In the genomic region with DNA sequence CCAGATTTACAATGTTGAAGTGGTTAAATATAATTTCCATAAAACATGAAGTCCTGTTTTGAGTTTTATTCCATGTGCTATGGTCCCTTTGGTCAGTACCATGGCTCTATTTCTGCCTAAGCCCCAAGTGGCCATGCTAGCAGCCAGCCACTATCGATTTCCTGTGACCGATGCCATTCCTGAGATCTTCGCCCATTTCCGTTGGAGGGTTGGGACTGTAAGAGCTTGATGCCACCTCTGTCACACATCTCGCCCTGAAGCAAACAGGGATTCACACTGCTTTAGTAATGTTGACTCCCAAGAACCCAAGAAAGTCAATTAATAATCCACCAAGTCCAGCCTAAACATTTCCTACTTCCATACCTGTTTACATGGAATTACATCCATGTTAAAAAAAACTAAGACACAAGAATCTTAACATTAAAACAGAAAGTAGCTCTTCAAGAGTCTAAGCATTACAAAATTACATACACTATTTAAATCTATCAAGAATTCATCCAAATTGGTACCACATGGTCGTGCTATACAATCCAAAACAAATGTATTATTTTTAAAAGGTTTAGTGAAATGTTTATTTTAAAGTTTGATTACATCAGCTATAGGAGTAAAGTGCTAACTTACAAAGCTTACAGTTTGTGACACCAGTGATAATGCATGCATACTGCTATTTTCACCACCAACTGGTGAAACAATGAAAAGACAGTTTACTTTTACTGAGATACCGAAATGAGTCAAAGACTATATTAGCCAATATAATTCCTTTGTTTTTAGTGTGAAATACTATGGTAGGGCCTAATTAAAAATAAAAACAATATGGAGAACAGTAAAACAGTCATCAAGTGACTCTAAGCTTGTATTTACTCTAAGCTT, we compare ENCODE assay signal across 8 cellular contexts. TPM values are rescaled to one million over a fixed set of nuclear protein-coding genes. Genes with fewer than 3 reads are reported as not detected.
A peak's percentile ranks its signal among the peaks of the same experiment; 100 is the strongest.
DNase-seq lines count a peak whose midpoint lies in the region; ATAC-seq, FAIRE-seq and TF ChIP-seq lines count a peak whose summit lies in the region.

No MANE protein-coding gene starts in this region.

- H3K79me2 ChIP-seq in HepG2 (ENCODE audit: insufficient read depth, low read length) = peaks cover 84% of the 10 kb centered on the region

- TF ChIP-seq RAD21 in HepG2 (CRISPR knock-in tag; IDR thresholded peaks at IDR 0.05) = no peak

- peaks cover 61% of the 10 kb centered on the region for H3K36me3 ChIP-seq in adipocyte (ENCODE audit: control insufficient read depth, insufficient read depth, low read length, severe bottlenecking)
- H3K36me3 ChIP-seq in HepG2 (replicated peaks in 1 of 2; ENCODE audit: control insufficient read depth in 1 of 2, insufficient read depth in 2 of 2, low read length in 2 of 2) = peaks cover 20 to 54% of the 10 kb centered on the region in 2 experiments

- peaks cover 71% of the 10 kb centered on the region for H4K20me1 ChIP-seq in HepG2 (ENCODE audit: insufficient read depth, low read length)

- FAIRE-seq in HepG2 (lab: Jason Lieb, UNC) = no peak

- H3K9ac ChIP-seq in adipocyte (ENCODE audit: low read length) (peak overlapping the region; percentile 100), HepG2 (ENCODE audit: insufficient read depth, low read depth, low read length) (peak overlapping the region; percentile 100; the same call in 1 of the 2 replicates)

- TF ChIP-seq EP300 in HepG2 (IDR thresholded peaks at IDR 0.05; ENCODE audit: low read depth in 2 of 2, low read length in 2 of 2) (no peak), HepG2 (CRISPR knock-in tag; IDR thresholded peaks at IDR 0.05; ENCODE audit: borderline replicate concordance) (no peak)

- H2AFZ ChIP-seq in HepG2 (ENCODE audit: low read length) = no peak overlapping the region

- no peaks in the 10 kb centered on the region for H3K27me3 ChIP-seq in adipocyte (replicated peaks; ENCODE audit: control insufficient read depth, insufficient read depth, low read length)
- H3K27me3 ChIP-seq in HepG2 (ENCODE audit: control insufficient read depth in 1 of 2, insufficient read depth in 2 of 2, low read length in 2 of 2) = no peaks in the 10 kb centered on the region; a peak in 1 of 5 replicates

- H3K4me2 ChIP-seq in HepG2 (ENCODE audit: low read depth, low read length) = peak overlapping the region; percentile 98

- CTCF ChIA-PET in HepG2 (lab: Yijun Ruan, JAX; ENCODE audit: low intra/inter-chr PET ratio, low total read pairs) = no interaction called here

- DNase-seq in COLO668 (lab: John Stamatoyannopoulos, UW; ENCODE audit: unreplicated experiment) (peak; percentile 22), Kasumi-1 (lab: John Stamatoyannopoulos, UW) (peak; percentile 56 to 61), adipocyte (ENCODE audit: low read depth) (peak; percentile 71), HepG2 (ENCODE audit: low spot score) (peak; percentile 57), NCI-H82 (lab: John Stamatoyannopoulos, UW) (no peak), NCI-H1930 (lab: John Stamatoyannopoulos, UW) (no peak), NCI-H1048 (lab: John Stamatoyannopoulos, UW) (no peak), left colon (no peak)

- TF ChIP-seq POLR2A in HepG2 (IDR thresholded peaks at IDR 0.05; ENCODE audit: insufficient read depth in 1 of 2, low read depth in 2 of 2, low read length in 2 of 2) = peak in 1 of 2 experiments; percentile 65; a peak in 2 of 4 replicates

- in situ Hi-C loops in HepG2 (cut with HindIII; ENCODE audit: extremely low pct_ligation_motif_present, low pct_unique_long_range_greater_than_20kb) = loop anchor here (5.0 kb wide), 1 partner anchor 143 kb away; no protein-coding TSS in a partner anchor

- 74% methylated on average over 7 of the region's 7 CpGs for WGBS in HepG2 (ENCODE audit: low lambda C conversion rate)

- H3K9me3 ChIP-seq in adipocyte (ENCODE audit: control insufficient read depth, low read length) (no peaks in the 10 kb centered on the region), HepG2 (ENCODE audit: low read length) (no peaks in the 10 kb centered on the region)

- no peak for ATAC-seq in HepG2
- no peak for ATAC-seq in left colon

- TF ChIP-seq CTCF in HepG2 (CRISPR knock-in tag; IDR thresholded peaks at IDR 0.05) = peak; percentile 37

- intact Hi-C loops in HepG2 (cut with micrococcal nuclease; ENCODE audit: unreplicated experiment) (loop anchor here (5.0 kb wide), 1 partner anchor 122 kb away; the partner anchor contains the start of gene SPAG4), left colon (cut with DNase I, micrococcal nuclease) (loop anchor here in 1 of 2 donors (5.0 kb wide), 1 partner anchor 143 kb away; no protein-coding TSS in a partner anchor)

- no TSS peak for BruUV-seq in HepG2 (replicated peaks; lab: Mats Ljungman, UMichigan)

- no peak overlapping the region for H3K27ac ChIP-seq in HepG2 (ENCODE audit: extremely low read length, insufficient read depth, low read length)

- H3K4me3 ChIP-seq in adipocyte (ENCODE audit: low read length) = peak overlapping the region; percentile 93
- H3K4me3 ChIP-seq in HepG2 (replicated peaks in 1 of 3; ENCODE audit: insufficient read depth in 1 of 3, low read depth in 2 of 3, low read length in 3 of 3) = peak overlapping the region; percentile 90 to 92 (median 91)

- POLR2A ChIA-PET in HepG2 (lab: Yijun Ruan, JAX) = interaction anchor here (0.8 to 8.6 kb wide), 12 partner anchors 9 to 273 kb away, joined by 3 to 211 read pairs (median 4); partner anchors contain the start of genes CPNE1, NFS1, PHF20 and RBM12

- peaks cover 49% of the 10 kb centered on the region for H3K4me1 ChIP-seq in adipocyte (ENCODE audit: control insufficient read depth, insufficient read depth, low read length)
- H3K4me1 ChIP-seq in HepG2 (ENCODE audit: insufficient read depth, low read length) = peaks cover 75% of the 10 kb centered on the region

RNA-seq across cellular contexts. Expression of gene RBM39, which starts 2.5 kb away (rescaled TPM):
- total RNA-seq in HepG2 (2016; rRNA removed; fragmentation: Illumina TruSeq; extraction: Trizol) (431 and 788 TPM in 2 replicates), left colon (100 to 1,000 TPM; 221 to 232 TPM)
- total RNA-seq in HepG2 (2016; cell fraction: cytosol; rRNA removed; fragmentation: Illumina TruSeq; extraction: Trizol; ENCODE audit: low read depth) = 862 and 1,011 TPM in 2 replicates
- 445 and 791 TPM in 2 replicates for total RNA-seq in HepG2 (2016; cell fraction: insoluble cytoplasmic fraction; rRNA removed; fragmentation: Illumina TruSeq; extraction: Trizol)
- total RNA-seq in HepG2 (2016; cell fraction: membrane; rRNA removed; fragmentation: Illumina TruSeq; extraction: Trizol) = 352 and 417 TPM in 2 replicates
- total RNA-seq in HepG2 (2016; cell fraction: nucleus; rRNA removed; fragmentation: Illumina TruSeq; extraction: Trizol) = 1,469 and 1,561 TPM in 2 replicates
- 859 and 920 TPM in 2 replicates for polyA plus RNA-seq in HepG2 (2011; rRNA removed)
- polyA plus RNA-seq in HepG2 (2011; cell fraction: cytosol; rRNA removed) = 89.0 and 133 TPM in 2 replicates
- polyA plus RNA-seq in HepG2 (2011; cell fraction: nucleus; rRNA removed) = 3,125 and 3,321 TPM in 2 replicates
- polyA plus RNA-seq in HepG2 (2012) = 867 and 961 TPM in 2 replicates
- polyA plus RNA-seq in HepG2 (2016; cell fraction: cytosol; fragmentation: Illumina TruSeq; extraction: Trizol; ENCODE audit: low read depth) = 47.3 and 51.7 TPM in 2 replicates
- 339 and 360 TPM in 2 replicates for polyA plus RNA-seq in HepG2 (2016; cell fraction: insoluble cytoplasmic fraction; fragmentation: Illumina TruSeq; extraction: Trizol; ENCODE audit: low read depth)
- 79.3 and 86.7 TPM in 2 replicates for polyA plus RNA-seq in HepG2 (2016; cell fraction: membrane; fragmentation: Illumina TruSeq; extraction: Trizol; ENCODE audit: low read depth)
- 2,644 and 2,668 TPM in 2 replicates for polyA plus RNA-seq in HepG2 (2016; cell fraction: nucleus; fragmentation: Illumina TruSeq; extraction: Trizol; ENCODE audit: insufficient read depth, low read depth)
- 166 and 263 TPM in 2 replicates for polyA minus RNA-seq in HepG2 (2011; rRNA and poly(A)+ RNA removed; ENCODE audit: low replicate concordance)
- 91.3 and 98.3 TPM in 2 replicates for polyA minus RNA-seq in HepG2 (2011; cell fraction: cytosol; rRNA and poly(A)+ RNA removed)
- polyA minus RNA-seq in HepG2 (2011; cell fraction: nucleus; rRNA and poly(A)+ RNA removed) = 2,261 and 2,868 TPM in 2 replicates

RNA-seq across cellular contexts. Expression of gene PHF20, which starts 32.3 kb away (rescaled TPM):
- total RNA-seq in HepG2 (2016; rRNA removed; fragmentation: Illumina TruSeq; extraction: Trizol) (34.1 and 43.3 TPM in 2 replicates), left colon (10 to 100 TPM; 21.9 to 25.4 TPM)
- 56.7 and 61.5 TPM in 2 replicates for total RNA-seq in HepG2 (2016; cell fraction: cytosol; rRNA removed; fragmentation: Illumina TruSeq; extraction: Trizol; ENCODE audit: low read depth)
- total RNA-seq in HepG2 (2016; cell fraction: insoluble cytoplasmic fraction; rRNA removed; fragmentation: Illumina TruSeq; extraction: Trizol) = 35.4 and 40.8 TPM in 2 replicates
- total RNA-seq in HepG2 (2016; cell fraction: membrane; rRNA removed; fragmentation: Illumina TruSeq; extraction: Trizol) = 47.8 and 49.1 TPM in 2 replicates
- 37.0 and 43.8 TPM in 2 replicates for total RNA-seq in HepG2 (2016; cell fraction: nucleus; rRNA removed; fragmentation: Illumina TruSeq; extraction: Trizol)
- 18.5 and 22.8 TPM in 2 replicates for polyA plus RNA-seq in HepG2 (2011; rRNA removed)
- polyA plus RNA-seq in HepG2 (2011; cell fraction: cytosol; rRNA removed) = 21.6 and 23.5 TPM in 2 replicates
- 14.7 and 18.5 TPM in 2 replicates for polyA plus RNA-seq in HepG2 (2011; cell fraction: nucleus; rRNA removed)
- 36.8 and 41.9 TPM in 2 replicates for polyA plus RNA-seq in HepG2 (2012)
- 22.9 and 31.3 TPM in 2 replicates for polyA plus RNA-seq in HepG2 (2016; cell fraction: cytosol; fragmentation: Illumina TruSeq; extraction: Trizol; ENCODE audit: low read depth)
- 32.6 and 36.2 TPM in 2 replicates for polyA plus RNA-seq in HepG2 (2016; cell fraction: insoluble cytoplasmic fraction; fragmentation: Illumina TruSeq; extraction: Trizol; ENCODE audit: low read depth)
- 22.4 and 30.8 TPM in 2 replicates for polyA plus RNA-seq in HepG2 (2016; cell fraction: membrane; fragmentation: Illumina TruSeq; extraction: Trizol; ENCODE audit: low read depth)
- polyA plus RNA-seq in HepG2 (2016; cell fraction: nucleus; fragmentation: Illumina TruSeq; extraction: Trizol; ENCODE audit: insufficient read depth, low read depth) = 23.9 and 28.8 TPM in 2 replicates
- 44.9 and 77.1 TPM in 2 replicates for polyA minus RNA-seq in HepG2 (2011; rRNA and poly(A)+ RNA removed; ENCODE audit: low replicate concordance)
- polyA minus RNA-seq in HepG2 (2011; cell fraction: cytosol; rRNA and poly(A)+ RNA removed) = 19.8 and 22.3 TPM in 2 replicates
- polyA minus RNA-seq in HepG2 (2011; cell fraction: nucleus; rRNA and poly(A)+ RNA removed) = 53.6 and 69.2 TPM in 2 replicates

RNA-seq across cellular contexts. Expression of gene ROMO1, which starts 40.3 kb away (rescaled TPM):
- total RNA-seq in HepG2 (2016; rRNA removed; fragmentation: Illumina TruSeq; extraction: Trizol) (636 and 726 TPM in 2 replicates), left colon (100 to 1,000 TPM; 148 to 151 TPM)
- 328 and 530 TPM in 2 replicates for total RNA-seq in HepG2 (2016; cell fraction: cytosol; rRNA removed; fragmentation: Illumina TruSeq; extraction: Trizol; ENCODE audit: low read depth)
- total RNA-seq in HepG2 (2016; cell fraction: insoluble cytoplasmic fraction; rRNA removed; fragmentation: Illumina TruSeq; extraction: Trizol) = 687 and 846 TPM in 2 replicates
- total RNA-seq in HepG2 (2016; cell fraction: membrane; rRNA removed; fragmentation: Illumina TruSeq; extraction: Trizol) = 460 and 632 TPM in 2 replicates
- 223 and 226 TPM in 2 replicates for total RNA-seq in HepG2 (2016; cell fraction: nucleus; rRNA removed; fragmentation: Illumina TruSeq; extraction: Trizol)
- polyA plus RNA-seq in HepG2 (2011; rRNA removed) = 688 and 755 TPM in 2 replicates
- 1,254 and 1,646 TPM in 2 replicates for polyA plus RNA-seq in HepG2 (2011; cell fraction: cytosol; rRNA removed)
- 503 and 546 TPM in 2 replicates for polyA plus RNA-seq in HepG2 (2011; cell fraction: nucleus; rRNA removed)
- polyA plus RNA-seq in HepG2 (2012) = 282 and 451 TPM in 2 replicates
- 292 and 453 TPM in 2 replicates for polyA plus RNA-seq in HepG2 (2016; cell fraction: cytosol; fragmentation: Illumina TruSeq; extraction: Trizol; ENCODE audit: low read depth)
- polyA plus RNA-seq in HepG2 (2016; cell fraction: insoluble cytoplasmic fraction; fragmentation: Illumina TruSeq; extraction: Trizol; ENCODE audit: low read depth) = 479 and 541 TPM in 2 replicates
- polyA plus RNA-seq in HepG2 (2016; cell fraction: membrane; fragmentation: Illumina TruSeq; extraction: Trizol; ENCODE audit: low read depth) = 317 and 387 TPM in 2 replicates
- polyA plus RNA-seq in HepG2 (2016; cell fraction: nucleus; fragmentation: Illumina TruSeq; extraction: Trizol; ENCODE audit: insufficient read depth, low read depth) = 282 and 344 TPM in 2 replicates
- 60.0 and 169 TPM in 2 replicates for polyA minus RNA-seq in HepG2 (2011; rRNA and poly(A)+ RNA removed; ENCODE audit: low replicate concordance)
- 79.8 and 108 TPM in 2 replicates for polyA minus RNA-seq in HepG2 (2011; cell fraction: cytosol; rRNA and poly(A)+ RNA removed)
- 30.8 and 37.7 TPM in 2 replicates for polyA minus RNA-seq in HepG2 (2011; cell fraction: nucleus; rRNA and poly(A)+ RNA removed)

RNA-seq across cellular contexts. Expression of gene NFS1, which starts 40.4 kb away (rescaled TPM):
- total RNA-seq in HepG2 (2016; rRNA removed; fragmentation: Illumina TruSeq; extraction: Trizol) (88.1 and 94.4 TPM in 2 replicates), left colon (10 to 100 TPM; 31.5 to 39.0 TPM)
- total RNA-seq in HepG2 (2016; cell fraction: cytosol; rRNA removed; fragmentation: Illumina TruSeq; extraction: Trizol; ENCODE audit: low read depth) = 7.6 and 8.7 TPM in 2 replicates
- 82.1 and 92.4 TPM in 2 replicates for total RNA-seq in HepG2 (2016; cell fraction: insoluble cytoplasmic fraction; rRNA removed; fragmentation: Illumina TruSeq; extraction: Trizol)
- total RNA-seq in HepG2 (2016; cell fraction: membrane; rRNA removed; fragmentation: Illumina TruSeq; extraction: Trizol) = 25.4 and 28.4 TPM in 2 replicates
- total RNA-seq in HepG2 (2016; cell fraction: nucleus; rRNA removed; fragmentation: Illumina TruSeq; extraction: Trizol) = 45.9 and 47.9 TPM in 2 replicates
- 61.8 and 65.9 TPM in 2 replicates for polyA plus RNA-seq in HepG2 (2011; rRNA removed)
- polyA plus RNA-seq in HepG2 (2011; cell fraction: cytosol; rRNA removed) = 56.2 and 69.5 TPM in 2 replicates
- 70.7 and 72.8 TPM in 2 replicates for polyA plus RNA-seq in HepG2 (2011; cell fraction: nucleus; rRNA removed)
- polyA plus RNA-seq in HepG2 (2012) = 36.7 and 39.1 TPM in 2 replicates
- polyA plus RNA-seq in HepG2 (2016; cell fraction: cytosol; fragmentation: Illumina TruSeq; extraction: Trizol; ENCODE audit: low read depth) = 6.5 and 6.6 TPM in 2 replicates
- polyA plus RNA-seq in HepG2 (2016; cell fraction: insoluble cytoplasmic fraction; fragmentation: Illumina TruSeq; extraction: Trizol; ENCODE audit: low read depth) = 86.7 and 90.3 TPM in 2 replicates
- 16.6 and 16.9 TPM in 2 replicates for polyA plus RNA-seq in HepG2 (2016; cell fraction: membrane; fragmentation: Illumina TruSeq; extraction: Trizol; ENCODE audit: low read depth)
- polyA plus RNA-seq in HepG2 (2016; cell fraction: nucleus; fragmentation: Illumina TruSeq; extraction: Trizol; ENCODE audit: insufficient read depth, low read depth) = 69.1 and 70.6 TPM in 2 replicates
- 67.9 and 114 TPM in 2 replicates for polyA minus RNA-seq in HepG2 (2011; rRNA and poly(A)+ RNA removed; ENCODE audit: low replicate concordance)
- polyA minus RNA-seq in HepG2 (2011; cell fraction: cytosol; rRNA and poly(A)+ RNA removed) = 23.0 and 27.1 TPM in 2 replicates
- 20.9 and 23.7 TPM in 2 replicates for polyA minus RNA-seq in HepG2 (2011; cell fraction: nucleus; rRNA and poly(A)+ RNA removed)

Comparison
In these comparisons a context has a peak if more than half of its experiments do, and no peak if none do; other contexts are left out.
1. DNase-seq: peak in COLO668 (single experiment), Kasumi-1 (2 of 2), adipocyte (single experiment) and HepG2 (single experiment); none in NCI-H82 (single experiment), NCI-H1930 (0 of 2), NCI-H1048 (single experiment) and left colon (0 of 2).